ENCODE assay signal across 16 cellular contexts in genomic region chr5:137282216-137282615, GRCh38.
DNase-seq lines count a peak whose midpoint lies in the region; ATAC-seq, FAIRE-seq and TF ChIP-seq lines count a peak whose summit lies in the region.
"Had no signal": no experiment of that assay in that cellular context is flagged by ENCODE, and none has a peak within 500 bp of the region (broad histone marks: within the 10 kb centered on the region; RNA-seq: fewer than 3 reads in every experiment).

No MANE protein-coding gene starts in this region.

- H3K9ac ChIP-seq in endothelial cell of umbilical vein (replicated peaks; ENCODE audit: extremely low read depth, insufficient read depth, low read length) = no peak overlapping the region

- CTCF ChIA-PET in endothelial cell of umbilical vein (lab: Charles Lee) = interaction anchor here (1.0 to 1.7 kb wide), 3 partner anchors 11 to 38 kb away, joined by 3 to 8 read pairs (median 3); no protein-coding TSS in a partner anchor

- H3K79me2 ChIP-seq in endothelial cell of umbilical vein (ENCODE audit: control insufficient read depth, insufficient read depth, low read length) = peaks cover 31% of the 10 kb centered on the region

- H3K4me1 ChIP-seq in endothelial cell of umbilical vein (ENCODE audit: control insufficient read depth, extremely low read depth, insufficient read depth, low read length) (no peaks in the 10 kb centered on the region), stomach (peaks cover 0 to 7% (median 0%) of the 10 kb centered on the region in 4 donors)

- intact Hi-C loops in endothelial cell of umbilical vein (cut with micrococcal nuclease) = no loop called here
- intact Hi-C loops in stomach (cut with DNase I; ENCODE audit: low total_unique reads) = no loop called here

- H3K9me3 ChIP-seq in endothelial cell of umbilical vein (replicated peaks; ENCODE audit: control insufficient read depth, insufficient read depth, low read length) = no peaks in the 10 kb centered on the region
- no peaks in the 10 kb centered on the region for H3K9me3 ChIP-seq in stomach

- peaks cover 0 to 38% (median 13%) of the 10 kb centered on the region in 5 donors for H3K27me3 Mint-ChIP-seq in naive thymus-derived CD8-positive, alpha-beta T cell

- no peak overlapping the region for H3K4me3 ChIP-seq in endothelial cell of umbilical vein (replicated peaks in 1 of 3; ENCODE audit: insufficient read depth in 1 of 3, low read depth in 1 of 3, low read length in 3 of 3)
- no peak overlapping the region for H3K4me3 ChIP-seq in stomach

- DNase-seq in GM03348 (ENCODE audit: low spot score) = peak; percentile 60
- DNase-seq in NCI-H460 (ENCODE audit: extremely low read depth, low read depth) = peak; percentile 49
- peak; percentile 21 for DNase-seq in endothelial cell of umbilical vein (ENCODE audit: low read depth, low spot score)
- peak; percentile 73 for DNase-seq in myocyte (ENCODE audit: low read depth)
- no peak for DNase-seq in stomach
- DNase-seq in naive thymus-derived CD8-positive, alpha-beta T cell = no peak
- no peak for DNase-seq in stimulated activated CD4-positive, alpha-beta T cell treated with anti-CD3 and anti-CD28 coated beads, Interleukin-12 subunit alpha, Interleukin-12 subunit beta, amount 100 ng/mL, for 4 hours
- DNase-seq: activated CD4-positive, alpha-beta T cell treated with anti-CD3 and anti-CD28 coated beads for 1 hour; activated CD8-positive, alpha-beta memory T cell treated with anti-CD3 and anti-CD28 coated beads, Interleukin-2, amount 50 U/mL, for 48 hours; activated naive CD4-positive, alpha-beta T cell treated with anti-CD3 and anti-CD28 coated beads, Interleukin-2, amount 50 U/mL, for 16 hours; CD8-positive, alpha-beta memory T cell; glutamatergic neuron; naive B cell; T-cell had no signal

- H3K4me2 ChIP-seq in endothelial cell of umbilical vein (ENCODE audit: insufficient read depth, low read length) = no peak overlapping the region

- no peaks in the 10 kb centered on the region for H3K27me3 ChIP-seq in endothelial cell of umbilical vein (ENCODE audit: control insufficient read depth in 2 of 2, insufficient read depth in 2 of 2, low read length in 2 of 2)
- no peaks in the 10 kb centered on the region for H3K27me3 ChIP-seq in stomach

- 18 to 37% (median 25%) methylated on average over 5 of the region's 5 CpGs for WGBS in stomach, 5 donors

- H3K4me3 Mint-ChIP-seq in naive thymus-derived CD8-positive, alpha-beta T cell = no peak overlapping the region
- H3K4me3 Mint-ChIP-seq: CD8-positive, alpha-beta memory T cell; central memory CD8-positive, alpha-beta T cell; naive B cell; T-cell had no signal

- no peak for TF ChIP-seq POLR2A in endothelial cell of umbilical vein (IDR thresholded peaks at IDR 0.05; ENCODE audit: low read depth, low read length)
- no peak for TF ChIP-seq POLR2A in stomach (IDR thresholded peaks at IDR 0.05)

- H3K27ac Mint-ChIP-seq in naive thymus-derived CD8-positive, alpha-beta T cell = no peak overlapping the region
- H3K27ac Mint-ChIP-seq: CD8-positive, alpha-beta memory T cell; naive B cell; T-cell had no signal

- no peaks in the 10 kb centered on the region for H3K9me3 Mint-ChIP-seq in naive thymus-derived CD8-positive, alpha-beta T cell
- H3K9me3 Mint-ChIP-seq: CD8-positive, alpha-beta memory T cell; central memory CD8-positive, alpha-beta T cell; T-cell had no signal

- no peak overlapping the region for H3K27ac ChIP-seq in endothelial cell of umbilical vein (ENCODE audit: insufficient read depth, low read depth, low read length)
- H3K27ac ChIP-seq in stomach = no peak overlapping the region

- H3K9me1 ChIP-seq in endothelial cell of umbilical vein (replicated peaks; ENCODE audit: control insufficient read depth, extremely low read depth, insufficient read depth, low read length) = no peaks in the 10 kb centered on the region

- no TSS peak for BruUV-seq in endothelial cell of umbilical vein (replicated peaks; lab: Mats Ljungman, UMichigan)

- TF ChIP-seq EP300 in stomach (IDR thresholded peaks at IDR 0.05) = no peak

- no peak overlapping the region for H2AFZ ChIP-seq in endothelial cell of umbilical vein (ENCODE audit: low read depth, low read length)

- H3K36me3 ChIP-seq in endothelial cell of umbilical vein (ENCODE audit: control insufficient read depth in 2 of 2, extremely low read depth in 1 of 2, insufficient read depth in 2 of 2, low read length in 2 of 2) = no peaks in the 10 kb centered on the region
- no peaks in the 10 kb centered on the region for H3K36me3 ChIP-seq in stomach

- FAIRE-seq in endothelial cell of umbilical vein (lab: Jason Lieb, UNC) = no peak

- H4K20me1 ChIP-seq in endothelial cell of umbilical vein (replicated peaks; ENCODE audit: control insufficient read depth, extremely low read depth, insufficient read depth, low read length) = no peaks in the 10 kb centered on the region

- POLR2A ChIA-PET in endothelial cell of umbilical vein (lab: Charles Lee) = no interaction called here
- POLR2A ChIA-PET in naive thymus-derived CD8-positive, alpha-beta T cell (lab: Charles Lee) = no interaction called here

- no peaks in the 10 kb centered on the region for H3K36me3 Mint-ChIP-seq in naive thymus-derived CD8-positive, alpha-beta T cell
- H3K36me3 Mint-ChIP-seq: CD8-positive, alpha-beta memory T cell; naive B cell; T-cell had no signal

- no peaks in the 10 kb centered on the region for H3K4me1 Mint-ChIP-seq in naive thymus-derived CD8-positive, alpha-beta T cell
- H3K4me1 Mint-ChIP-seq: CD8-positive, alpha-beta memory T cell; central memory CD8-positive, alpha-beta T cell; naive B cell; T-cell had no signal

- TF ChIP-seq CTCF in endothelial cell of umbilical vein (IDR thresholded peaks at IDR 0.05; ENCODE audit: extremely low read depth in 1 of 2, insufficient read depth in 1 of 2, low read depth in 1 of 2, low read length in 2 of 2) (no peak), stomach (IDR thresholded peaks at IDR 0.05) (no peak)

- ATAC-seq in HG02678 (IDR thresholded peaks at IDR 0.05; ENCODE audit: unreplicated experiment) = no peak
- no peak for ATAC-seq in naive thymus-derived CD8-positive, alpha-beta T cell
- ATAC-seq: T-cell had no signal

- dilution Hi-C loops in endothelial cell of umbilical vein (cut with MboI; ENCODE audit: extremely low pct_ligation_motif_present, low sequenced_read_pairs) = no loop called here

TF ChIP-seq in endothelial cell of umbilical vein, 7 proteins besides CTCF, POLR2A, EP300 and RAD21:
- TF ChIP-seq POLR2AphosphoS5 (IDR thresholded peaks at IDR 0.05; ENCODE audit: insufficient read depth, low read depth, low read length) = no peak
- TF ChIP-seq JUN (IDR thresholded peaks at IDR 0.05; ENCODE audit: borderline replicate concordance, insufficient read depth, insufficient read length, low read depth) = no peak
- no peak for TF ChIP-seq EZH2 (IDR thresholded peaks at IDR 0.05; ENCODE audit: borderline replicate concordance, low read depth, low read length, severe bottlenecking)
- TF ChIP-seq, protein P1, sequence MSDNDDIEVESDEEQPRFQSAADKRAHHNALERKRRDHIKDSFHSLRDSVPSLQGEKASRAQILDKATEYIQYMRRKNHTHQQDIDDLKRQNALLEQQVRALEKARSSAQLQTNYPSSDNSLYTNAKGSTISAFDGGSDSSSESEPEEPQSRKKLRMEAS (IDR thresholded peaks at IDR 0.05; ENCODE audit: insufficient read depth, insufficient read length) = no peak

Comparison
In these comparisons a context has a peak if more than half of its experiments do, and no peak if none do; other contexts are left out.
1. DNase-seq: peak in GM03348 (single experiment), NCI-H460 (single experiment), endothelial cell of umbilical vein (single experiment) and myocyte (single experiment); none in stomach (single experiment), naive thymus-derived CD8-positive, alpha-beta T cell (0 of 10) and stimulated activated CD4-positive, alpha-beta T cell treated with anti-CD3 and anti-CD28 coated beads, Interleukin-12 subunit alpha, Interleukin-12 subunit beta, amount 100 ng/mL, for 4 hours (single experiment).